8 cellular contexts compared by ENCODE assay signal in the genomic region with DNA sequence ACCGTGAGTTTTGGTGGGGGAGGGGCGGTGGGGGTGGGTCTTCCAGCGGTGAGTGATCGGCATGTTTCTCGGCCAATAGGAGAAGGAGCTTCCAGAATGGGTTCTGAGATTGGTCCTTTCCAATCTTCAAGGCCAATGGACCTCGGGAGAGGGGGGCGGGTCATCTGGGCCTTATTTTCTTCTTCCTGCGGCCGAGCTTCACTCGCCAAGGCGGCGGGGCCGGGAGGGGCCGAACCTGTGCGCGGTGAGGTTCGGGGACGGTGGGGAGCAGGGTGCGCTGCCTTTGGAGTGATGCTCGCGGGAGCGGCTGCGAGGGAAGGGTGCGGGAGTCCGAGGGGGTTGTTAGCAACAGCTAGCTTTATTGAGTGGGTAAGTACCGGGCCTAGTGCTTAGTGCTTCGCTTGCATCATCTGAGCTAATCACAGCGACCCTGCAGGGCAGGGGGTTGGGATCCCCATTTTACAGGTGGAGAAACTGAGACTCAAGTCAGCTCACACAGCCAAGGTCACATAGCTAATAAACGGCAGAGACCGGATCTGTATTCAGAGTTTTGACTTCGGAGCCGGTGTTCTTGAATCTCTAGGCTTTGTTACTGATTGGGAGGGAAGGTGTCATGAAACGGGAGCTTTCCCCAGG.
DNase-seq lines count a peak whose midpoint lies in the region; ATAC-seq and TF ChIP-seq lines count a peak whose summit lies in the region.

No MANE protein-coding gene starts in this region.

- ATAC-seq in HG03378 (IDR thresholded peaks at IDR 0.05; ENCODE audit: unreplicated experiment), result peak; percentile 60

- H3K27ac ChIP-seq in cingulate gyrus (ENCODE audit: low read depth, low read length), result peak overlapping the region; percentile 99
- H3K27ac ChIP-seq in layer of hippocampus (ENCODE audit: low read depth, low read length), result peak overlapping the region; percentile 100

- H3K27me3 ChIP-seq in layer of hippocampus (ENCODE audit: control insufficient read depth, insufficient read depth, low read length), result no peaks in the 10 kb centered on the region

- peak; percentile 99 for TF ChIP-seq POLR2A in GM19099 (IDR thresholded peaks at IDR 0.05; ENCODE audit: extremely low read depth, insufficient read length, low read depth)

- peak; percentile 90 to 91 for DNase-seq in AML-193 (lab: John Stamatoyannopoulos, UW)
- peak; percentile 94 for DNase-seq in NCI-H446 treated with DMSO at 0.1 percent for 48 hours (lab: John Stamatoyannopoulos, UW)
- DNase-seq in activated CD4-positive, alpha-beta T cell treated with anti-CD3 and anti-CD28 coated beads for 1 hour, result peak; percentile 77
- peak; percentile 72 to 84 for DNase-seq in stimulated activated CD4-positive, alpha-beta T cell treated with anti-CD3 and anti-CD28 coated beads, Interleukin-1b, Interleukin-23, amount 100 ng/mL, for 4 hours (ENCODE audit: low read depth in 2 of 2)

Comparison
In these comparisons a context has a peak if more than half of its experiments do, and no peak if none do; other contexts are left out.
1. Peak in every context shown above with its lines: DNase-seq, ATAC-seq and H3K27ac ChIP-seq.